In the genomic region with DNA sequence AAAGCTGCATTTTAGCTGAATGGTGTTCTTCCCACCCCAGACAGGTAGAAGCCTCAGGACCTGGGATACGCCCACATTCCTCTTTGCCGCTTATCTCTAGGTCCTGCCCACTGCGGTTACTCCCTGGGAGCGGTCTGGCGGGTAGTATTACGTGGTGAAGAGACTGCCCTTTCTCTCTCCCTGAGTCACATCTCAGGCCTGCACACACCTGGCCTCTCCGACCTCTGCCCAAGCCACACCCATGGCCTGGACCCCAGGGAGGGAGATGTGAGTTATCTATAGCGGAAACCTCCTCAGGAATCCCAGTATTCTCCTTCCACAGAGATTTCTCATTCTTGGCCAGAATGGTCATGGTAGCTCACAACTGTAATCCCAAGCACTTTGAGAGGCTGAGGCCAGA, we compare ENCODE assay signal across 17 cellular contexts. TPM values are rescaled to one million over a fixed set of nuclear protein-coding genes. Genes with fewer than 3 reads are reported as not detected.
A peak's percentile ranks its signal among the peaks of the same experiment; 100 is the strongest.
DNase-seq lines count a peak whose midpoint lies in the region; ATAC-seq and TF ChIP-seq lines count a peak whose summit lies in the region.
"Had no signal": no experiment of that assay in that cellular context is flagged by ENCODE, and none has a peak within 500 bp of the region (broad histone marks: within the 10 kb centered on the region; RNA-seq: fewer than 3 reads in every experiment).

No MANE protein-coding gene starts in this region.

- peak; percentile 93 for DNase-seq in Caki2 (ENCODE audit: low read depth)
- peak; percentile 95 for DNase-seq in PC-3
- DNase-seq in mucosa of descending colon: peak; percentile 86 to 91 (median 87)
- DNase-seq in T-helper 17 cell: no peak
- DNase-seq in DMS53 (lab: John Stamatoyannopoulos, UW): no peak
- DNase-seq in cortex of kidney (lab: John Stamatoyannopoulos, UW): no peak
- DNase-seq: activated CD8-positive, alpha-beta memory T cell treated with anti-CD3 and anti-CD28 coated beads, Interleukin-2, amount 10 ng/mL, durations not matched to agents 7 days and 5 days; central memory CD4-positive, alpha-beta T cell; DMS 273 treated with DMSO at 0.1 percent for 48 hours; MM.1S; NK-92 treated with Interleukin-12 subunit alpha and Interleukin-12 subunit beta, amount 100 ng/mL, for 24 hours; psoas muscle; SK-N-SH; testis had no signal

- H3F3A ChIP-seq in PC-3 (ENCODE audit: low read length, unreplicated experiment): no peaks in the 10 kb centered on the region

- H3K4me3 ChIP-seq in PC-3 (ENCODE audit: low read length): peak overlapping the region; percentile 29; the same call in 1 of the 2 replicates
- H3K4me3 ChIP-seq in mucosa of descending colon: no peak overlapping the region
- H3K4me3 ChIP-seq: psoas muscle, testis had no signal

- TF ChIP-seq CTCF in PC-3 (conservative IDR thresholded peaks at IDR 0.05; ENCODE audit: low read depth, low read length): no peak
- TF ChIP-seq CTCF in mucosa of descending colon (IDR thresholded peaks at IDR 0.05): no peak

- H3K27ac Mint-ChIP-seq in T-helper 17 cell: no peak overlapping the region
- H3K27ac Mint-ChIP-seq: activated CD8-positive, alpha-beta memory T cell treated with anti-CD3 and anti-CD28 coated beads, Interleukin-2, amount 10 ng/mL, durations not matched to agents 7 days and 5 days; activated naive CD4-positive, alpha-beta T cell treated with anti-CD3 and anti-CD28 coated beads, Interleukin-2, amount 50 U/mL, for 24 hours had no signal

- H3K36me3 Mint-ChIP-seq in T-helper 17 cell (ENCODE audit: low read depth): no peaks in the 10 kb centered on the region
- H3K36me3 Mint-ChIP-seq: activated CD8-positive, alpha-beta memory T cell treated with anti-CD3 and anti-CD28 coated beads, Interleukin-2, amount 10 ng/mL, durations not matched to agents 7 days and 5 days; activated naive CD4-positive, alpha-beta T cell treated with anti-CD3 and anti-CD28 coated beads, Interleukin-2, amount 50 U/mL, for 24 hours had no signal

- in situ Hi-C loops in Caki2 (cut with HindIII; ENCODE audit: low pct_unique_long_range_greater_than_20kb, low sequenced_read_pairs): no loop called here

- intact Hi-C loops in PC-3 (cut with micrococcal nuclease) (loop anchor here (2.0 kb wide), 1 partner anchor 33 kb away; a partner anchor contains a TSS), mucosa of descending colon (cut with DNase I, micrococcal nuclease) (no loop called here)

- H3K79me2 ChIP-seq in PC-3 (ENCODE audit: low read length): peaks cover 89% of the 10 kb centered on the region

- peaks cover 66% of the 10 kb centered on the region for H3K4me1 ChIP-seq in PC-3 (ENCODE audit: insufficient read depth, low read length)
- peaks cover 60% of the 10 kb centered on the region for H3K4me1 ChIP-seq in mucosa of descending colon (ENCODE audit: low read depth)
- H3K4me1 ChIP-seq: psoas muscle, testis had no signal

- H3K4me1 Mint-ChIP-seq in T-helper 17 cell: no peaks in the 10 kb centered on the region
- H3K4me1 Mint-ChIP-seq: activated CD8-positive, alpha-beta memory T cell treated with anti-CD3 and anti-CD28 coated beads, Interleukin-2, amount 10 ng/mL, durations not matched to agents 7 days and 5 days; activated naive CD4-positive, alpha-beta T cell treated with anti-CD3 and anti-CD28 coated beads, Interleukin-2, amount 50 U/mL, for 24 hours had no signal

- H3K9me3 ChIP-seq in PC-3 (ENCODE audit: low read length) (no peaks in the 10 kb centered on the region), mucosa of descending colon (no peaks in the 10 kb centered on the region), T-helper 17 cell (ENCODE audit: control insufficient read depth, low read length, poor library complexity, severe bottlenecking) (no peaks in the 10 kb centered on the region)
- H3K9me3 ChIP-seq: psoas muscle, SK-N-SH, testis had no signal

- H3K9me2 ChIP-seq in PC-3 (replicated peaks; ENCODE audit: low read length): no peaks in the 10 kb centered on the region
- H3K9me2 ChIP-seq: SK-N-SH had no signal

- peak; percentile 95 for ATAC-seq in PC-3
- peak; percentile 96 for ATAC-seq in esophagus mucosa
- peak; percentile 90 for ATAC-seq in mucosa of descending colon
- no peak for ATAC-seq in T-helper 17 cell
- ATAC-seq in HG03039 (IDR thresholded peaks at IDR 0.05; ENCODE audit: unreplicated experiment): no peak
- ATAC-seq: activated CD8-positive, alpha-beta memory T cell treated with anti-CD3 and anti-CD28 coated beads, Interleukin-2, amount 10 ng/mL, durations not matched to agents 7 days and 5 days; psoas muscle had no signal

- no peak overlapping the region for H2AFZ ChIP-seq in PC-3 (ENCODE audit: low read length)

- peak overlapping the region; percentile 69 for H3K4me2 ChIP-seq in PC-3 (ENCODE audit: low read length)
- H3K4me2 ChIP-seq: SK-N-SH had no signal

- CTCF ChIA-PET in PC-3 (lab: Charles Lee): no interaction called here

- H3K9ac ChIP-seq in PC-3 (ENCODE audit: low read length): peak overlapping the region; percentile 67
- H3K9ac ChIP-seq: SK-N-SH had no signal

- POLR2A ChIA-PET in PC-3 (lab: Charles Lee; ENCODE audit: unreplicated experiment): no interaction called here

- BruUV-seq in PC-3 (replicated peaks; lab: Mats Ljungman, UMichigan): no TSS peak

- H3K36me3 ChIP-seq in PC-3 (ENCODE audit: low read depth, low read length) (peaks cover 8% of the 10 kb centered on the region), mucosa of descending colon (ENCODE audit: low read depth) (no peaks in the 10 kb centered on the region)

- H3K27ac ChIP-seq in PC-3 (ENCODE audit: low read length): peak overlapping the region; percentile 92
- H3K27ac ChIP-seq: psoas muscle, testis had no signal

- no peaks in the 10 kb centered on the region for H3K27me3 Mint-ChIP-seq in T-helper 17 cell
- H3K27me3 Mint-ChIP-seq: activated CD8-positive, alpha-beta memory T cell treated with anti-CD3 and anti-CD28 coated beads, Interleukin-2, amount 10 ng/mL, durations not matched to agents 7 days and 5 days; activated naive CD4-positive, alpha-beta T cell treated with anti-CD3 and anti-CD28 coated beads, Interleukin-2, amount 50 U/mL, for 24 hours had no signal

- no peak overlapping the region for H3K4me3 Mint-ChIP-seq in T-helper 17 cell
- H3K4me3 Mint-ChIP-seq: activated CD8-positive, alpha-beta memory T cell treated with anti-CD3 and anti-CD28 coated beads, Interleukin-2, amount 10 ng/mL, durations not matched to agents 7 days and 5 days; activated naive CD4-positive, alpha-beta T cell treated with anti-CD3 and anti-CD28 coated beads, Interleukin-2, amount 50 U/mL, for 24 hours had no signal

- no peaks in the 10 kb centered on the region for H4K20me1 ChIP-seq in PC-3 (ENCODE audit: low read length)

- no peaks in the 10 kb centered on the region for H3K27me3 ChIP-seq in PC-3 (ENCODE audit: low read length)
- H3K27me3 ChIP-seq: testis had no signal

RNA-seq across cellular contexts. Expression of a gene that starts 17.3 kb away (rescaled TPM):
- 92.1 and 98.3 TPM in 2 replicates for total RNA-seq in Caki2 (2014; rRNA removed; shearing (Covaris generic); ENCODE audit: low replicate concordance)
- 21.8 and 32.8 TPM in 2 replicates for total RNA-seq in PC-3 (2014; rRNA removed)
- 0.84 TPM for total RNA-seq in esophagus mucosa
- 10 to 100 TPM; 37.3 to 72.7 (median 68.3) TPM for total RNA-seq in mucosa of descending colon
- not detected for total RNA-seq in T-helper 17 cell

RNA-seq across cellular contexts. Expression of a gene that starts 33.6 kb away (rescaled TPM):
- 4.5 and 5.4 TPM in 2 replicates for total RNA-seq in Caki2 (2014; rRNA removed; shearing (Covaris generic); ENCODE audit: low replicate concordance)
- total RNA-seq in PC-3 (2014; rRNA removed) (3.9 and 6.9 TPM in 2 replicates), esophagus mucosa (3.9 TPM), mucosa of descending colon (10 to 100 TPM; 11.9 to 12.4 (median 11.9) TPM), T-helper 17 cell (1 to 10 TPM; 8.8 to 9.0 TPM)

Comparison
In these comparisons a context has a peak if more than half of its experiments do, and no peak if none do; other contexts are left out.
1. DNase-seq: peak in Caki2 (single experiment), PC-3 (single experiment) and mucosa of descending colon (3 of 3); none in T-helper 17 cell (0 of 3), DMS53 (single experiment) and cortex of kidney (single experiment).
2. ATAC-seq: peak in PC-3 (single experiment), esophagus mucosa (single experiment) and mucosa of descending colon (single experiment); none in T-helper 17 cell (single experiment) and HG03039 (single experiment).
3. RNA of a gene that starts 17.3 kb away (total RNA-seq): 92.1 to 98.3 TPM in Caki2, 37.3 to 72.7 TPM in mucosa of descending colon and 21.8 to 32.8 TPM in PC-3; 0.84 TPM in esophagus mucosa (single experiment) and not detected in T-helper 17 cell; every median in the first group is over 10 times any median in the second.